8 cellular contexts compared by ENCODE assay signal in the genomic region with DNA sequence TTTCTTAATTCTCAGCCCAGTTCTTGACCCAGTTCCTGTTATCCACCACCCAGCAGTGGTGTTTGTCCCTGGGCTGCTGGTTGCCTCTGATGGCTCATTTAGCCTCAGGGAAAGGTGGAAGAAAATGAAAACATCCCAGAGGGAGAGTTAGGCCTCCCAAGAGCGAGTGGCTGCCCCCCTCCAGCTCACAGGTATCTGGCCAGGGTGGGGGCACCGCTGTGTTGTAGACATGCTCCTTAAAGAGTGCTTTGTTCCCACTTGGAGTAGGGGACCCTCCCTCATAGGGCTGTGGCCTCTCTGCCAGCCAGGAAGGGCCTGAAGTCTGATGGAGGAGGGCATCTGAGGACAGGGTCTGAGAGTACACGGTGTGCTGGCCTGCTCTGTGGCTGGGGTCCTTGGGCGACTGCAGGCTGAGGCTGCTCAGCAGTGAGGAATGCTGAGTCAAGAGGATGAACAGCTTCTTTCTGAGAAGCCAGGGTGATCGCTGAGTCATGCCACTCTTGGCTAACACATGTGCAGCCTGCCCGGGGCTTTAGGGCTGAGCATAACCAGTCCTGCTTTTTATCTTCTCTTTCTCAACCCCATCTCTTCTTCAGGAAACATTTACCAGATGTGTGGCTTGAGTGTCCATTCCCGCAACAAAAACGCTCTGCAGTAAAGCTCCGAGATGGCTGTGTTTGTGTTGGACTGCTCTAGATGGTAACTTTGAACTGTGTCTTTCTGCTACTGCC.
DNase-seq lines count a peak whose midpoint lies in the region; ATAC-seq and TF ChIP-seq lines count a peak whose summit lies in the region.

No MANE protein-coding gene starts in this region.

- H3K27me3 ChIP-seq in heart right ventricle (no peaks in the 10 kb centered on the region), prostate gland (replicated peaks; ENCODE audit: insufficient read depth) (no peaks in the 10 kb centered on the region)

- peak; percentile 26 to 62 for ATAC-seq in activated T-cell treated with anti-CD3 and anti-CD28 coated beads, Interleukin-2, amount 50 U/mL, for 72 hours (replicated peaks in 1 of 2)
- ATAC-seq in heart right ventricle = peak; percentile 79 to 95 (median 90)

- DNase-seq in CD14-positive monocyte (ENCODE audit: low spot score) (peak; percentile 85), LHCN-M2 (ENCODE audit: low read depth) (peak; percentile 98), heart right ventricle (peak; percentile 71 to 83), prostate gland (ENCODE audit: low spot score) (peak; percentile 81), cortex of kidney (lab: John Stamatoyannopoulos, UW) (no peak), D341Med (ENCODE audit: low spot score) (no peak), NCI-H2227 (lab: John Stamatoyannopoulos, UW; ENCODE audit: unreplicated experiment) (no peak)
- peak; percentile 63 to 66 for DNase-seq in activated T-cell treated with anti-CD3 and anti-CD28 coated beads, Interleukin-2, amount 50 U/mL, for 72 hours

- no peak for TF ChIP-seq POLR2A in prostate gland (IDR thresholded peaks at IDR 0.05)

- H3K9me3 ChIP-seq in heart right ventricle (peaks cover 0 to 8% (median 0%) of the 10 kb centered on the region in 11 donors), prostate gland (no peaks in the 10 kb centered on the region)

- peaks cover 6 to 18% of the 10 kb centered on the region in 2 donors for H3K36me3 Mint-ChIP-seq in CD14-positive monocyte
- peaks cover 8 to 16% of the 10 kb centered on the region in 2 donors for H3K36me3 Mint-ChIP-seq in activated T-cell treated with anti-CD3 and anti-CD28 coated beads, Interleukin-2, amount 50 U/mL, for 72 hours (ENCODE audit: insufficient read depth in 2 of 2)

- H3K4me1 Mint-ChIP-seq in CD14-positive monocyte = peaks cover 41% of the 10 kb centered on the region
- H3K4me1 Mint-ChIP-seq in activated T-cell treated with anti-CD3 and anti-CD28 coated beads, Interleukin-2, amount 50 U/mL, for 72 hours (ENCODE audit: low read depth) = peaks cover 63% of the 10 kb centered on the region

- TF ChIP-seq CTCF in CD14-positive monocyte (IDR thresholded peaks at IDR 0.05) (no peak), heart right ventricle (IDR thresholded peaks at IDR 0.05) (no peak), prostate gland (IDR thresholded peaks at IDR 0.05) (no peak)

- H3K27ac Mint-ChIP-seq in CD14-positive monocyte = peak overlapping the region; percentile 93 to 99 (median 98)
- peak overlapping the region; percentile 22 for H3K27ac Mint-ChIP-seq in activated T-cell treated with anti-CD3 and anti-CD28 coated beads, Interleukin-2, amount 50 U/mL, for 72 hours

- peak overlapping the region; percentile 85 to 96 (median 89) for H3K27ac ChIP-seq in heart right ventricle
- H3K27ac ChIP-seq in prostate gland = peak overlapping the region; percentile 77 to 80

- H3K9me3 Mint-ChIP-seq in CD14-positive monocyte = peaks cover 13 to 30% (median 14%) of the 10 kb centered on the region in 7 donors
- H3K9me3 Mint-ChIP-seq in activated T-cell treated with anti-CD3 and anti-CD28 coated beads, Interleukin-2, amount 50 U/mL, for 72 hours = peaks cover 3% of the 10 kb centered on the region in 2 donors

- H3K27me3 Mint-ChIP-seq in CD14-positive monocyte (ENCODE audit: low read depth in 3 of 3) = peaks cover 3 to 5% (median 4%) of the 10 kb centered on the region in 3 donors
- peaks cover 26% of the 10 kb centered on the region for H3K27me3 Mint-ChIP-seq in activated T-cell treated with anti-CD3 and anti-CD28 coated beads, Interleukin-2, amount 50 U/mL, for 72 hours (ENCODE audit: low read depth)

- H3K4me3 ChIP-seq in heart right ventricle (peak overlapping the region in 2 of 10 donors; percentile 12 to 13), prostate gland (no peak overlapping the region)

- H3K36me3 ChIP-seq in heart right ventricle (no peaks in the 10 kb centered on the region), prostate gland (no peaks in the 10 kb centered on the region)

- intact Hi-C loops in CD14-positive monocyte (cut with micrococcal nuclease) (loop anchor here in 1 of 2 donors (2.0 to 5.0 kb wide), 2 partner anchors 15 to 37 kb away; no protein-coding TSS in a partner anchor), heart right ventricle (cut with DNase I) (loop anchor here in 3 of 10 donors (5.0 to 10.0 kb wide), 3 partner anchors 37 to 81 kb away; a partner anchor contains a TSS), prostate gland (cut with DNase I) (loop anchor here (5.0 kb wide), 1 partner anchor 37 kb away; no protein-coding TSS in a partner anchor)

- 19 to 20% methylated on average over 9 of the region's 9 CpGs for WGBS in heart right ventricle, 2 donors
- 25% methylated on average over 9 of the region's 9 CpGs for WGBS in prostate gland

- peak overlapping the region; percentile 66 to 77 for H3K4me3 Mint-ChIP-seq in CD14-positive monocyte
- H3K4me3 Mint-ChIP-seq in activated T-cell treated with anti-CD3 and anti-CD28 coated beads, Interleukin-2, amount 50 U/mL, for 72 hours = peak overlapping the region; percentile 15 to 67

- H3K4me1 ChIP-seq in heart right ventricle = peaks cover 16 to 82% (median 59%) of the 10 kb centered on the region in 9 donors
- H3K4me1 ChIP-seq in prostate gland (replicated peaks) = peaks cover 11% of the 10 kb centered on the region

Comparison
In these comparisons a context has a peak if more than half of its experiments do, and no peak if none do; other contexts are left out.
1. DNase-seq: peak in CD14-positive monocyte (single experiment), LHCN-M2 (single experiment), activated T-cell treated with anti-CD3 and anti-CD28 coated beads, Interleukin-2, amount 50 U/mL, for 72 hours (2 of 2), heart right ventricle (2 of 2) and prostate gland (single experiment); none in cortex of kidney (single experiment), D341Med (single experiment) and NCI-H2227 (single experiment).